In genomic region chr10:69123306-69123746, GRCh38 we compare ENCODE assay signal across 1 cellular context.
TF ChIP-seq lines count a peak whose summit lies in the region.

No MANE protein-coding gene starts in this region.

TF ChIP-seq in IMR-90, 13 proteins besides CTCF, POLR2A, EP300 and RAD21:
- TF ChIP-seq SMC3 (IDR thresholded peaks at IDR 0.05; ENCODE audit: low read depth, low read length): no peak
- no peak for TF ChIP-seq MXI1 (IDR thresholded peaks at IDR 0.05; ENCODE audit: borderline replicate concordance, low read depth, low read length)
- TF ChIP-seq ELK1 (IDR thresholded peaks at IDR 0.05; ENCODE audit: borderline replicate concordance, low read depth, low read length): no peak
- no peak for TF ChIP-seq CHD1 (IDR thresholded peaks at IDR 0.05; ENCODE audit: low read depth, low read length)
- TF ChIP-seq MAZ (IDR thresholded peaks at IDR 0.05; ENCODE audit: borderline replicate concordance, low read depth, low read length): no peak
- no peak for TF ChIP-seq MAFK (IDR thresholded peaks at IDR 0.05; ENCODE audit: low read depth, low read length)
- no peak for TF ChIP-seq BHLHE40 (IDR thresholded peaks at IDR 0.05; ENCODE audit: low read depth, low read length)
- no peak for TF ChIP-seq RCOR1 (IDR thresholded peaks at IDR 0.05; ENCODE audit: insufficient replicate concordance, low read length)
- no peak for TF ChIP-seq RFX5 (IDR thresholded peaks at IDR 0.05; ENCODE audit: low read depth, low read length)
- no peak for TF ChIP-seq NFE2L2 (IDR thresholded peaks at IDR 0.05; ENCODE audit: low read depth, low read length)
- no peak for TF ChIP-seq USF2 (IDR thresholded peaks at IDR 0.05; ENCODE audit: low read depth, low read length)
- no peak for TF ChIP-seq FOS (IDR thresholded peaks at IDR 0.05; ENCODE audit: low read depth, low read length)
- TF ChIP-seq CEBPB (IDR thresholded peaks at IDR 0.05; ENCODE audit: low read depth, low read length): no peak
